41 cellular contexts compared by ENCODE assay signal in the genomic region with DNA sequence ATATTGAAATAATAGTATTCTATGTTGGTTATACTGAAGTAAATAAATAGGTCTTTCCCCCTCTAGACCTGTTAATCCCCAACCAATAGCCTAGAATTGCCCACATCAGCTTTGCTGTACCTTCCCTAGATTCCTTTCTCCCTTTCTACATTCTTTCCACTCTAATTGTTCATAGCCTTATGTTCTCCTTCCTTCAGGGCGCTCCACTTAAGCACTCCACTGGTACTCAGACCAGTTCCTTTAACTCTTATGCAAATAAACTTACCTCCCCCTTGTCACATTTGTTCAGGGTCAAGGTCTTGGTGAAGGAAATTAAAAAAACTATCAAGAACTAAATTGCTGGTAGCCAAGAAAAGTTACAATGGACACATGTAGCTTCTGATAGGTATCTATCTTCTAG.
"Had no signal": no experiment of that assay in that cellular context is flagged by ENCODE, and none has a peak within 500 bp of the region (broad histone marks: within the 10 kb centered on the region; RNA-seq: fewer than 3 reads in every experiment).

No MANE protein-coding gene starts in this region.

- H3K27me3 ChIP-seq: adrenal gland, ascending aorta, body of pancreas, brain microvascular endothelial cell, breast epithelium, cardiac muscle cell had no signal

- H3K36me3 Mint-ChIP-seq: activated naive CD4-positive, alpha-beta T cell treated with anti-CD3 and anti-CD28 coated beads, Interleukin-2, amount 10 ng/mL, durations not matched to agents 7 days and 5 days; activated naive CD4-positive, alpha-beta T cell treated with anti-CD3 and anti-CD28 coated beads, Interleukin-2, amount 50 U/mL, for 24 hours; activated naive CD4-positive, alpha-beta T cell treated with anti-CD3 and anti-CD28 coated beads, Interleukin-2, amount 50 U/mL, for 72 hours; activated naive CD8-positive, alpha-beta T cell; activated naive CD8-positive, alpha-beta T cell treated with anti-CD3 and anti-CD28 coated beads for 36 hours; activated naive CD8-positive, alpha-beta T cell treated with anti-CD3 and anti-CD28 coated beads, Interleukin-2, amount 10 ng/mL, durations not matched to agents 7 days and 5 days; brain had no signal

- H3K9me3 ChIP-seq: adrenal gland, ascending aorta, body of pancreas, breast epithelium had no signal

- DNase-seq: activated effector memory CD4-positive, alpha-beta T cell treated with anti-CD3 and anti-CD28 coated beads, Interleukin-2, amount 50 U/mL, for 16 hours; activated effector memory CD4-positive, alpha-beta T cell treated with Interleukin-2 at 50 U/mL for 16 hours; activated gamma-delta T cell; activated gamma-delta T cell treated with Interleukin-2 at 50 U/mL for 16 hours; activated naive CD4-positive, alpha-beta T cell; activated naive CD4-positive, alpha-beta T cell treated with anti-CD3 and anti-CD28 coated beads for 36 hours; activated naive CD4-positive, alpha-beta T cell treated with anti-CD3 and anti-CD28 coated beads, Interleukin-2, amount 10 ng/mL, durations not matched to agents 7 days and 5 days; activated naive CD4-positive, alpha-beta T cell treated with anti-CD3 and anti-CD28 coated beads, Interleukin-2, amount 50 U/mL, for 16 hours; activated naive CD4-positive, alpha-beta T cell treated with Interleukin-2 at 50 U/mL for 16 hours; activated naive CD8-positive, alpha-beta T cell treated with anti-CD3 and anti-CD28 coated beads for 36 hours; activated naive CD8-positive, alpha-beta T cell treated with anti-CD3 and anti-CD28 coated beads, Interleukin-2, amount 10 ng/mL, durations not matched to agents 7 days and 5 days; activated naive CD8-positive, alpha-beta T cell treated with anti-CD3 and anti-CD28 coated beads, Interleukin-2, amount 50 U/mL, for 24 hours; activated T-cell treated with anti-CD3 and anti-CD28 coated beads for 4 hours; activated T-cell treated with anti-CD3 and anti-CD28 coated beads, Interleukin-2, amount 50 U/mL, for 1 hour; activated T-cell treated with anti-CD3 and anti-CD28 coated beads, Interleukin-2, amount 50 U/mL, for 24 hours; activated T-cell treated with anti-CD3 and anti-CD28 coated beads, Interleukin-2, amount 50 U/mL, for 4 hours; activated T-cell treated with anti-CD3 and anti-CD28 coated beads, Interleukin-2, amount 50 U/mL, for 48 hours; activated T-cell treated with anti-CD3 and anti-CD28 coated beads, Interleukin-2, amount 50 U/mL, for 72 hours; adrenal gland; amniotic stem cell; amygdala; anterior cingulate cortex; aorta; body of pancreas; brain microvascular endothelial cell; caudate nucleus; central memory CD4-positive, alpha-beta T cell; cerebellar nuclear complex had no signal

- ATAC-seq: activated naive CD4-positive, alpha-beta T cell treated with anti-CD3 and anti-CD28 coated beads, Interleukin-2, amount 50 U/mL, for 72 hours; activated naive CD8-positive, alpha-beta T cell treated with anti-CD3 and anti-CD28 coated beads, Interleukin-2, amount 50 U/mL, for 24 hours; activated T-cell treated with anti-CD3 and anti-CD28 coated beads, Interleukin-2, amount 50 U/mL, for 4 hours; activated T-cell treated with anti-CD3 and anti-CD28 coated beads, Interleukin-2, amount 50 U/mL, for 72 hours; activated T-helper 17 cell treated with anti-CD3 and anti-CD28 coated beads, Interleukin-2, amount 50 U/mL, for 72 hours; body of pancreas had no signal

- H3K9me3 Mint-ChIP-seq: activated naive CD4-positive, alpha-beta T cell treated with anti-CD3 and anti-CD28 coated beads for 36 hours; activated naive CD4-positive, alpha-beta T cell treated with anti-CD3 and anti-CD28 coated beads, Interleukin-2, amount 10 ng/mL, durations not matched to agents 7 days and 5 days; activated naive CD4-positive, alpha-beta T cell treated with anti-CD3 and anti-CD28 coated beads, Interleukin-2, amount 50 U/mL, for 24 hours; activated naive CD4-positive, alpha-beta T cell treated with anti-CD3 and anti-CD28 coated beads, Interleukin-2, amount 50 U/mL, for 72 hours; activated naive CD8-positive, alpha-beta T cell treated with anti-CD3 and anti-CD28 coated beads for 36 hours; activated naive CD8-positive, alpha-beta T cell treated with anti-CD3 and anti-CD28 coated beads, Interleukin-2, amount 10 ng/mL, durations not matched to agents 7 days and 5 days; activated naive CD8-positive, alpha-beta T cell treated with anti-CD3 and anti-CD28 coated beads, Interleukin-2, amount 50 U/mL, for 24 hours; activated T-cell treated with anti-CD3 and anti-CD28 coated beads, Interleukin-2, amount 50 U/mL, for 24 hours; activated T-cell treated with anti-CD3 and anti-CD28 coated beads, Interleukin-2, amount 50 U/mL, for 4 hours; activated T-cell treated with anti-CD3 and anti-CD28 coated beads, Interleukin-2, amount 50 U/mL, for 72 hours; activated T-helper 1 cell treated with anti-CD3 and anti-CD28 coated beads, Interleukin-12 subunit alpha, Interleukin-12 subunit beta, Interleukin-2, Interleukin-4 antibody, amounts not matched to agents 30 ng/mL and 10 ng/mL and 1 ng/mL, durations not matched to agents 14 hours and 24 hours and 36 hours; activated T-helper 17 cell treated with anti-CD3 and anti-CD28 coated beads, Interleukin-2, amount 50 U/mL, for 72 hours; activated T-helper 2 cell treated with anti-CD3 and anti-CD28 coated beads, Interferon-gamma antibody, Interleukin-2, Interleukin-4, amounts not matched to agents 10 μg/mL and 5 μg/mL and 100 μg/mL, durations not matched to agents 14 hours and 24 hours and 36 hours; brain; central memory CD8-positive, alpha-beta T cell had no signal

- FAIRE-seq: astrocyte, bronchial epithelial cell had no signal

- H3K4me1 ChIP-seq: adrenal gland, ascending aorta, body of pancreas, breast epithelium had no signal

- H3K4me3 Mint-ChIP-seq: activated naive CD4-positive, alpha-beta T cell treated with anti-CD3 and anti-CD28 coated beads for 36 hours; activated naive CD4-positive, alpha-beta T cell treated with anti-CD3 and anti-CD28 coated beads, Interleukin-2, amount 10 ng/mL, durations not matched to agents 7 days and 5 days; activated naive CD4-positive, alpha-beta T cell treated with anti-CD3 and anti-CD28 coated beads, Interleukin-2, amount 50 U/mL, for 24 hours; activated naive CD8-positive, alpha-beta T cell; activated naive CD8-positive, alpha-beta T cell treated with anti-CD3 and anti-CD28 coated beads for 36 hours; activated naive CD8-positive, alpha-beta T cell treated with anti-CD3 and anti-CD28 coated beads, Interleukin-2, amount 10 ng/mL, durations not matched to agents 7 days and 5 days; activated naive CD8-positive, alpha-beta T cell treated with anti-CD3 and anti-CD28 coated beads, Interleukin-2, amount 50 U/mL, for 24 hours; activated T-cell treated with anti-CD3 and anti-CD28 coated beads, Interleukin-2, amount 50 U/mL, for 24 hours; activated T-cell treated with anti-CD3 and anti-CD28 coated beads, Interleukin-2, amount 50 U/mL, for 4 hours; activated T-cell treated with anti-CD3 and anti-CD28 coated beads, Interleukin-2, amount 50 U/mL, for 72 hours; activated T-helper 1 cell treated with anti-CD3 and anti-CD28 coated beads, Interleukin-12 subunit alpha, Interleukin-12 subunit beta, Interleukin-2, Interleukin-4 antibody, amounts not matched to agents 30 ng/mL and 10 ng/mL and 1 ng/mL, durations not matched to agents 14 hours and 24 hours and 36 hours; activated T-helper 17 cell treated with anti-CD3 and anti-CD28 coated beads, Interleukin-2, amount 50 U/mL, for 72 hours; brain; central memory CD8-positive, alpha-beta T cell had no signal

- H3K36me3 ChIP-seq: adrenal gland, ascending aorta, brain microvascular endothelial cell, breast epithelium, cardiac muscle cell had no signal

- H3K27ac Mint-ChIP-seq: activated naive CD4-positive, alpha-beta T cell treated with anti-CD3 and anti-CD28 coated beads for 36 hours; activated naive CD4-positive, alpha-beta T cell treated with anti-CD3 and anti-CD28 coated beads, Interleukin-2, amount 10 ng/mL, durations not matched to agents 7 days and 5 days; activated naive CD4-positive, alpha-beta T cell treated with anti-CD3 and anti-CD28 coated beads, Interleukin-2, amount 50 U/mL, for 24 hours; activated naive CD4-positive, alpha-beta T cell treated with anti-CD3 and anti-CD28 coated beads, Interleukin-2, amount 50 U/mL, for 72 hours; activated naive CD8-positive, alpha-beta T cell; activated naive CD8-positive, alpha-beta T cell treated with anti-CD3 and anti-CD28 coated beads for 36 hours; activated naive CD8-positive, alpha-beta T cell treated with anti-CD3 and anti-CD28 coated beads, Interleukin-2, amount 10 ng/mL, durations not matched to agents 7 days and 5 days; activated naive CD8-positive, alpha-beta T cell treated with anti-CD3 and anti-CD28 coated beads, Interleukin-2, amount 50 U/mL, for 24 hours; activated T-cell treated with anti-CD3 and anti-CD28 coated beads, Interleukin-2, amount 50 U/mL, for 24 hours; activated T-cell treated with anti-CD3 and anti-CD28 coated beads, Interleukin-2, amount 50 U/mL, for 72 hours; activated T-helper 1 cell treated with anti-CD3 and anti-CD28 coated beads, Interleukin-12 subunit alpha, Interleukin-12 subunit beta, Interleukin-2, Interleukin-4 antibody, amounts not matched to agents 30 ng/mL and 10 ng/mL and 1 ng/mL, durations not matched to agents 14 hours and 24 hours and 36 hours; activated T-helper 17 cell treated with anti-CD3 and anti-CD28 coated beads, Interleukin-2, amount 50 U/mL, for 72 hours; activated T-helper 2 cell treated with anti-CD3 and anti-CD28 coated beads, Interferon-gamma antibody, Interleukin-2, Interleukin-4, amounts not matched to agents 10 μg/mL and 5 μg/mL and 100 μg/mL, durations not matched to agents 14 hours and 24 hours and 36 hours; brain had no signal

- H3K4me3 ChIP-seq: adrenal gland, ascending aorta, body of pancreas, breast epithelium, cardiac muscle cell had no signal

- H3K4me1 Mint-ChIP-seq: activated naive CD4-positive, alpha-beta T cell treated with anti-CD3 and anti-CD28 coated beads, Interleukin-2, amount 10 ng/mL, durations not matched to agents 7 days and 5 days; activated naive CD4-positive, alpha-beta T cell treated with anti-CD3 and anti-CD28 coated beads, Interleukin-2, amount 50 U/mL, for 24 hours; activated naive CD8-positive, alpha-beta T cell treated with anti-CD3 and anti-CD28 coated beads for 36 hours; activated naive CD8-positive, alpha-beta T cell treated with anti-CD3 and anti-CD28 coated beads, Interleukin-2, amount 10 ng/mL, durations not matched to agents 7 days and 5 days; activated naive CD8-positive, alpha-beta T cell treated with anti-CD3 and anti-CD28 coated beads, Interleukin-2, amount 50 U/mL, for 24 hours; activated T-helper 17 cell treated with anti-CD3 and anti-CD28 coated beads, Interleukin-2, amount 50 U/mL, for 72 hours; brain; central memory CD8-positive, alpha-beta T cell had no signal

- H3K27ac ChIP-seq: adrenal gland, ascending aorta, body of pancreas, brain microvascular endothelial cell, breast epithelium, cardiac muscle cell had no signal
